ENCODE assay signal across 10 cellular contexts in the genomic region with DNA sequence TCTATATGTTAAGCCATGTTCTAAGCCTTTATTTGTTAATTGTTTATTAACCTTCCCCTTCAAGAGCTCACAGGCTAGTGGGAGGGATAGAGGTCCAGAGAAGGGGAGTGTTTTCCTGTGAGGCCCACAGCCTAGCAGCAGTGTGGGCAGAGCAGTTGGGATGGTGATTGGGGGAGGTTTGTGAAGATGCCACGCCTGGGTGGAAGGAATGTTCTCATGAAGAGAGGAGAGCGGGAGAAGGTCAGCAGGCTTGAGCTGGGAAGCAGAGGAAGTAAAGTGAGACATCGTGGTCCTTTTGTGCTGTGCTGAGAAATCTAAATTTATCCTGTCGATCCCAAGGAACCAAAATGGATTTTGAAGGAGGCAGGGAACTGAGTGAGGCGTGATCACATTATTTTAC. TPM values are rescaled to one million over a fixed set of nuclear protein-coding genes. Genes with fewer than 3 reads are reported as not detected.
DNase-seq lines count a peak whose midpoint lies in the region; ATAC-seq and TF ChIP-seq lines count a peak whose summit lies in the region.
"Had no signal": no experiment of that assay in that cellular context is flagged by ENCODE, and none has a peak within 500 bp of the region (broad histone marks: within the 10 kb centered on the region; RNA-seq: fewer than 3 reads in every experiment).

No MANE protein-coding gene starts in this region.

- CTCF ChIA-PET in BJ (lab: Yijun Ruan, JAX) = interaction anchor here (1.2 kb wide), 1 partner anchor 24 kb away, joined by 4 read pairs; no protein-coding TSS in a partner anchor
- CTCF ChIA-PET in PC-3 (lab: Charles Lee) = interaction anchor here (0.7 kb wide), 1 partner anchor 755 kb away, joined by 3 read pairs; no protein-coding TSS in a partner anchor

- H4K20me1 ChIP-seq in PC-3 (ENCODE audit: low read length) = no peaks in the 10 kb centered on the region

- H3K4me1 ChIP-seq in PC-3 (ENCODE audit: insufficient read depth, low read length) = no peaks in the 10 kb centered on the region

- POLR2A ChIA-PET in BJ (lab: Charles Lee) (no interaction called here), PC-3 (lab: Charles Lee; ENCODE audit: unreplicated experiment) (no interaction called here)

- peak; percentile 1 for DNase-seq in BJ (ENCODE audit: low read depth)
- DNase-seq in PC-3 = no peak
- DNase-seq in fibroblast of peridontal ligament (ENCODE audit: extremely low read depth) = peak; percentile 60
- DNase-seq in non-pigmented ciliary epithelial cell (ENCODE audit: low read depth) = peak; percentile 46
- DNase-seq in left lobe of liver (ENCODE audit: low spot score) = no peak
- DNase-seq in DMS 273 (lab: John Stamatoyannopoulos, UW; ENCODE audit: unreplicated experiment) = no peak
- DNase-seq: left colon, NCI-H82 had no signal

- peaks cover 9% of the 10 kb centered on the region for H3K36me3 ChIP-seq in BJ (ENCODE audit: control insufficient read depth, insufficient read depth, low read length)
- H3K36me3 ChIP-seq in PC-3 (ENCODE audit: low read depth, low read length) = peaks cover 26% of the 10 kb centered on the region; the same call in 1 of the 2 replicates

- ATAC-seq in PC-3 = peak; percentile 18; the same call in 1 of the 2 replicates
- ATAC-seq in left lobe of liver = no peak
- no peak for ATAC-seq in GM19397 (IDR thresholded peaks at IDR 0.05; ENCODE audit: unreplicated experiment)
- no peak for ATAC-seq in GM18498 (IDR thresholded peaks at IDR 0.05; ENCODE audit: unreplicated experiment)
- ATAC-seq: left colon had no signal

- no peak overlapping the region for H3K9ac ChIP-seq in PC-3 (ENCODE audit: low read length)

- H2AFZ ChIP-seq in PC-3 (ENCODE audit: low read length) = no peak overlapping the region

- TF ChIP-seq CTCF in BJ (IDR thresholded peaks at IDR 0.05; ENCODE audit: insufficient read depth, low read depth, low read length) (no peak), PC-3 (conservative IDR thresholded peaks at IDR 0.05; ENCODE audit: low read depth, low read length) (no peak)

- H3F3A ChIP-seq in PC-3 (ENCODE audit: low read length, unreplicated experiment) = no peaks in the 10 kb centered on the region

- H3K27me3 ChIP-seq in BJ (ENCODE audit: control insufficient read depth, insufficient read depth, low read length) = no peaks in the 10 kb centered on the region
- H3K27me3 ChIP-seq in PC-3 (ENCODE audit: low read length) = no peaks in the 10 kb centered on the region

- BruUV-seq in PC-3 (replicated peaks; lab: Mats Ljungman, UMichigan) = no TSS peak

- H3K4me3 ChIP-seq in BJ (ENCODE audit: low read depth, low read length) = no peak overlapping the region
- H3K4me3 ChIP-seq in PC-3 (ENCODE audit: low read length) = no peak overlapping the region

- no peak overlapping the region for H3K27ac ChIP-seq in PC-3 (ENCODE audit: low read length)

- intact Hi-C loops in PC-3 (cut with micrococcal nuclease) = no loop called here

- no peak overlapping the region for H3K4me2 ChIP-seq in PC-3 (ENCODE audit: low read length)

- no peaks in the 10 kb centered on the region for H3K9me3 ChIP-seq in PC-3 (ENCODE audit: low read length)

- no peaks in the 10 kb centered on the region for H3K9me2 ChIP-seq in PC-3 (replicated peaks; ENCODE audit: low read length)

- H3K79me2 ChIP-seq in PC-3 (ENCODE audit: low read length) = peaks cover 19% of the 10 kb centered on the region; the same call in 1 of the 2 replicates

RNA-seq across cellular contexts. Expression of a gene that starts 42.6 kb away (rescaled TPM):
- 24.5 and 31.4 TPM in 2 replicates for polyA plus RNA-seq in BJ (2011; rRNA removed)
- polyA minus RNA-seq in BJ (2011; rRNA and poly(A)+ RNA removed) = 18.7 and 22.0 TPM in 2 replicates
- total RNA-seq in PC-3 (2014; rRNA removed) = 28.9 and 31.4 TPM in 2 replicates
- 21.2 TPM for total RNA-seq in left lobe of liver

RNA-seq across cellular contexts. Expression of a gene that starts 52.5 kb away (rescaled TPM):
- 12.1 and 20.5 TPM in 2 replicates for polyA plus RNA-seq in BJ (2011; rRNA removed)
- 14.1 and 18.6 TPM in 2 replicates for polyA minus RNA-seq in BJ (2011; rRNA and poly(A)+ RNA removed)
- 8.2 and 17.0 TPM in 2 replicates for total RNA-seq in PC-3 (2014; rRNA removed)
- 4.8 TPM for total RNA-seq in left lobe of liver

Comparison
In these comparisons a context has a peak if more than half of its experiments do, and no peak if none do; other contexts are left out.
1. DNase-seq: peak in BJ (single experiment), fibroblast of peridontal ligament (single experiment) and non-pigmented ciliary epithelial cell (single experiment); none in PC-3 (single experiment), left lobe of liver (single experiment) and DMS 273 (single experiment).